Comparison of ENCODE assay signal across 1 cellular context in genomic region chr1:211222469-211223234, GRCh38.
A peak's percentile ranks its signal among the peaks of the same experiment; 100 is the strongest.
TF ChIP-seq lines count a peak whose summit lies in the region.
"Not testable (repeated sequence)": the region's sequence is repeated elsewhere in the genome, so short reads cannot be mapped to it uniquely, and the experiment has no call there.

No MANE protein-coding gene starts in this region.

TF ChIP-seq in K562, 482 proteins besides CTCF, POLR2A, EP300 and RAD21 (continued from another document and continues in another):
- TF ChIP-seq ZBTB11 (CRISPR knock-in tag; IDR thresholded peaks at IDR 0.05) (peak in 1 of 3 experiments; percentile 80; a peak in 2 of 6 replicates), NFXL1 (CRISPR knock-in tag; IDR thresholded peaks at IDR 0.05) (peak; percentile 83; the same call in 1 of the 2 replicates), SMARCC2 (IDR thresholded peaks at IDR 0.05; ENCODE audit: low read depth) (peak; percentile 75), DMBX1 (CRISPR knock-in tag; IDR thresholded peaks at IDR 0.05; ENCODE audit: borderline replicate concordance) (peak; percentile 90), MECOM (CRISPR knock-in tag; IDR thresholded peaks at IDR 0.05) (peak; percentile 89), TCFL5 (CRISPR knock-in tag; conservative IDR thresholded peaks at IDR 0.05) (peak; percentile 77; the same call in 1 of the 2 replicates), ATF7 (IDR thresholded peaks at IDR 0.05) (0 out of 2 replicates have a peak, but pooled peaks have one; percentile 37), MGA (IDR thresholded peaks at IDR 0.05) (peak; percentile 56; the same call in 1 of the 2 replicates), CBX3 (IDR thresholded peaks at IDR 0.05; ENCODE audit: borderline replicate concordance in 1 of 2, low read length in 2 of 2) (peak in 1 of 2 experiments; percentile 24; a peak in 1 of 3 replicates), MEF2D (tag; conservative IDR thresholded peaks at IDR 0.05; ENCODE audit: low read depth) (peak; percentile 89), PYGO2 (tag; IDR thresholded peaks at IDR 0.05) (peak; percentile 68; the same call in 1 of the 2 replicates), TCF3 (CRISPR knock-in tag; IDR thresholded peaks at IDR 0.05) (peak; percentile 99), MNT (conservative IDR thresholded peaks at IDR 0.05) (peak in 1 of 2 experiments; percentile 69; a peak in 2 of 4 replicates), SMAD4 (CRISPR knock-in tag; conservative IDR thresholded peaks at IDR 0.05) (peak; percentile 94), NEUROD1 (IDR thresholded peaks at IDR 0.05; ENCODE audit: borderline replicate concordance, low read depth, low read length, partially characterized antibody) (peak; percentile 25), TSHZ1 (CRISPR knock-in tag; IDR thresholded peaks at IDR 0.05) (peak; percentile 84), NRF1 (conservative IDR thresholded peaks at IDR 0.05 in 1 of 2, IDR thresholded peaks at IDR 0.05 in 1 of 2) (0 out of 4 replicates have a peak, but pooled peaks of 1 of the 2 experiments have one; percentile 13), ZNF589 (CRISPR knock-in tag; IDR thresholded peaks at IDR 0.05; ENCODE audit: low read depth) (peak; percentile 42; the same call in 1 of the 2 replicates), TAL1 (IDR thresholded peaks at IDR 0.05) (peak; percentile 98), NR2C1 (tag; IDR thresholded peaks at IDR 0.05) (peak; percentile 82), ZNF239 (CRISPR knock-in tag; IDR thresholded peaks at IDR 0.05) (peak; percentile 76), ZEB2 (IDR thresholded peaks at IDR 0.05) (peak; percentile 95), GATAD2B (IDR thresholded peaks at IDR 0.05; ENCODE audit: borderline replicate concordance) (peak; percentile 41; the same call in 1 of the 2 replicates), MTA3 (IDR thresholded peaks at IDR 0.05; ENCODE audit: borderline replicate concordance) (peak; percentile 80), MTA2 (IDR thresholded peaks at IDR 0.05; ENCODE audit: low read depth) (peak; percentile 97), HBP1 (CRISPR knock-in tag; IDR thresholded peaks at IDR 0.05) (0 out of 2 replicates have a peak, but pooled peaks have one; percentile 7), IFI16 (CRISPR knock-in tag; IDR thresholded peaks at IDR 0.05) (peak; percentile 83; the same call in 1 of the 2 replicates), BRD9 (IDR thresholded peaks at IDR 0.05; ENCODE audit: low read depth, partially characterized antibody) (peak; percentile 62), ZNF586 (CRISPR knock-in tag; conservative IDR thresholded peaks at IDR 0.05) (peak; percentile 75; the same call in 1 of the 2 replicates), ZBTB9 (CRISPR knock-in tag; IDR thresholded peaks at IDR 0.05) (peak; percentile 89), KDM1A (IDR thresholded peaks at IDR 0.05) (peak; percentile 91 to 95), BCL6 (CRISPR knock-in tag; IDR thresholded peaks at IDR 0.05) (0 out of 2 replicates have a peak, but pooled peaks have one; percentile 70)
- TF ChIP-seq NR2C1 (IDR thresholded peaks at IDR 0.05): not testable (repeated sequence)
